ENCODE assay signal across 12 cellular contexts in the genomic region with DNA sequence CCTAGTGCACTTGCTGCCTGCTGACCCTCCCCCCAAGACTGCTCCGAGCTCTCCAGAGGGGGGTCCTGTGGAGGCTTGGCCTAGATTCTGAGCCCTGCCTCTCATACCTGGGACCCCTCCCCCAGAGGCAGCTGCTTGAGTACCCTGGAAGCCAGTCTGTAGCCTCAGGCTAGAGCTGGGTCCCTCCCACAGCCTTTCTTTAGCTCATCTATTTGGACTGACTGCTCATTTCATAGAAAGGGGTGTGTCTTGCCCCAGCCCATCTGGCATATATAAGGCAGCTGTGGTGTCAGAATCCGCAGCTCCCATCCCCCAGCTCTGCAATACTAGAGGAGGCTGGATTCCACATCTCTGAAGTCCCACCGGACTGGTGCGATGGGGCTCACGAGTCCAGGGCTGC. TPM values are rescaled to one million over a fixed set of nuclear protein-coding genes. Genes with fewer than 3 reads are reported as not detected.
DNase-seq lines count a peak whose midpoint lies in the region; ATAC-seq and TF ChIP-seq lines count a peak whose summit lies in the region.
"Had no signal": no experiment of that assay in that cellular context is flagged by ENCODE, and none has a peak within 500 bp of the region (broad histone marks: within the 10 kb centered on the region; RNA-seq: fewer than 3 reads in every experiment).

No MANE protein-coding gene starts in this region.

- H3K27me3 ChIP-seq in GM23248 (replicated peaks; ENCODE audit: insufficient read depth), result no peaks in the 10 kb centered on the region
- H3K27me3 ChIP-seq in adipocyte (replicated peaks; ENCODE audit: control insufficient read depth, insufficient read depth, low read length), result peaks cover 23% of the 10 kb centered on the region
- H3K27me3 ChIP-seq in osteoblast (ENCODE audit: insufficient read depth, low read length), result peaks cover 8% of the 10 kb centered on the region
- H3K27me3 ChIP-seq: thyroid gland had no signal

- H4K20me1 ChIP-seq in GM23248 (ENCODE audit: insufficient read depth), result no peaks in the 10 kb centered on the region
- no peaks in the 10 kb centered on the region for H4K20me1 ChIP-seq in osteoblast (ENCODE audit: insufficient read depth, low read length)

- in situ Hi-C loops in GM23248 (cut with MboI), result no loop called here

- 32 to 37% methylated on average over 5 of the region's 5 CpGs for WGBS in GM23248 (ENCODE audit: low coverage in 1 of 2, low lambda C conversion rate in 2 of 2, missing lambda C conversion rate in 2 of 2), 2 experiments

- DNase-seq in GM23248 (peak; percentile 52), NCI-H2107 (lab: John Stamatoyannopoulos, UW) (peak; percentile 8), adipocyte (ENCODE audit: low read depth) (peak; percentile 37), osteoblast (ENCODE audit: insufficient read length, low spot score, missing footprints) (peak; percentile 69), UCSD-AML1 (lab: John Stamatoyannopoulos, UW; ENCODE audit: unreplicated experiment) (no peak), SIG-M5 treated with dmso at 0.1 percent for 504 hours (lab: John Stamatoyannopoulos, UW; ENCODE audit: unreplicated experiment) (no peak)
- DNase-seq: naive thymus-derived CD4-positive, alpha-beta T cell; SHP77 treated with DMSO at 0.1 percent for 48 hours; stimulated activated CD4-positive, alpha-beta T cell treated with anti-CD3 and anti-CD28 coated beads, Interleukin-2, amount 100 ng/mL, for 48 hours; thyroid gland had no signal

- TF ChIP-seq CTCF in osteoblast (IDR thresholded peaks at IDR 0.05; ENCODE audit: extremely low read depth, low read depth, low read length), result no peak

- H3K27ac ChIP-seq in GM23248 (no peak overlapping the region), osteoblast (ENCODE audit: low read depth, low read length) (no peak overlapping the region)
- H3K27ac ChIP-seq: thyroid gland had no signal

- H3K9ac ChIP-seq in GM23248, result no peak overlapping the region
- H3K9ac ChIP-seq in adipocyte (ENCODE audit: low read length), result no peak overlapping the region

- H3K4me2 ChIP-seq in GM23248 (ENCODE audit: unreplicated experiment), result peak overlapping the region; percentile 52
- H3K4me2 ChIP-seq in osteoblast (ENCODE audit: insufficient read depth, low read length), result peak overlapping the region; percentile 66

- H3K79me2 ChIP-seq in GM23248 (ENCODE audit: insufficient read depth) (no peaks in the 10 kb centered on the region), osteoblast (ENCODE audit: insufficient read depth, low read length) (no peaks in the 10 kb centered on the region)

- H3K36me3 ChIP-seq in GM23248 (ENCODE audit: low read depth) (no peaks in the 10 kb centered on the region), adipocyte (ENCODE audit: control insufficient read depth, insufficient read depth, low read length, severe bottlenecking) (no peaks in the 10 kb centered on the region), osteoblast (ENCODE audit: insufficient read depth, low read length) (no peaks in the 10 kb centered on the region)
- H3K36me3 ChIP-seq: thyroid gland had no signal

- H3K9me3 ChIP-seq in GM23248 (ENCODE audit: low read depth) (no peaks in the 10 kb centered on the region), adipocyte (ENCODE audit: control insufficient read depth, low read length) (no peaks in the 10 kb centered on the region), osteoblast (ENCODE audit: low read depth, low read length) (no peaks in the 10 kb centered on the region)
- H3K9me3 ChIP-seq: thyroid gland had no signal

- H3K4me3 ChIP-seq in GM23248 (peak overlapping the region; percentile 28; the same call in 1 of the 2 replicates), adipocyte (ENCODE audit: low read length) (peak overlapping the region; percentile 18), osteoblast (ENCODE audit: insufficient read depth, low read length) (no peak overlapping the region)
- H3K4me3 ChIP-seq: thyroid gland had no signal

- H2AFZ ChIP-seq in GM23248 (peak overlapping the region; percentile 62; the same call in 1 of the 2 replicates), osteoblast (ENCODE audit: low read length) (no peak overlapping the region)

- no peaks in the 10 kb centered on the region for H3K9me2 ChIP-seq in GM23248 (ENCODE audit: insufficient read depth)

- ATAC-seq in GM21723 (IDR thresholded peaks at IDR 0.05; ENCODE audit: unreplicated experiment) (no peak), HG03432 (IDR thresholded peaks at IDR 0.05; ENCODE audit: unreplicated experiment) (no peak)
- ATAC-seq: naive thymus-derived CD4-positive, alpha-beta T cell had no signal

- H3K4me1 ChIP-seq in GM23248 (ENCODE audit: insufficient read depth) (no peaks in the 10 kb centered on the region), adipocyte (ENCODE audit: control insufficient read depth, insufficient read depth, low read length) (peaks cover 2% of the 10 kb centered on the region), osteoblast (ENCODE audit: insufficient read depth, low read length) (peaks cover 2% of the 10 kb centered on the region)

- H3F3A ChIP-seq in GM23248 (ENCODE audit: insufficient read depth), result no peaks in the 10 kb centered on the region

RNA-seq across cellular contexts. Expression of a gene that starts 26.1 kb away (rescaled TPM):
- 18.8 and 18.9 TPM in 2 replicates for total RNA-seq in GM23248 (2014; rRNA removed; shearing (Covaris generic))
- 26.4 and 26.6 TPM in 2 replicates for polyA plus RNA-seq in GM23248 (2016; fragmentation: Nextera tagmentation; extraction: Ambion mirVana)
- total RNA-seq in osteoblast, result 15.0 and 17.0 TPM in 2 replicates

RNA-seq across cellular contexts. Expression of a gene that starts 26.5 kb away (rescaled TPM):
- 16.5 and 21.1 TPM in 2 replicates for total RNA-seq in GM23248 (2014; rRNA removed; shearing (Covaris generic))
- polyA plus RNA-seq in GM23248 (2016; fragmentation: Nextera tagmentation; extraction: Ambion mirVana), result 30.6 and 33.3 TPM in 2 replicates
- 21.4 and 24.2 TPM in 2 replicates for total RNA-seq in osteoblast

Comparison
In these comparisons a context has a peak if more than half of its experiments do, and no peak if none do; other contexts are left out.
1. DNase-seq: peak in GM23248 (single experiment), NCI-H2107 (single experiment), adipocyte (single experiment) and osteoblast (single experiment); none in UCSD-AML1 (single experiment) and SIG-M5 treated with dmso at 0.1 percent for 504 hours (single experiment).